Comparison of ENCODE assay signal across 25 cellular contexts in the genomic region with DNA sequence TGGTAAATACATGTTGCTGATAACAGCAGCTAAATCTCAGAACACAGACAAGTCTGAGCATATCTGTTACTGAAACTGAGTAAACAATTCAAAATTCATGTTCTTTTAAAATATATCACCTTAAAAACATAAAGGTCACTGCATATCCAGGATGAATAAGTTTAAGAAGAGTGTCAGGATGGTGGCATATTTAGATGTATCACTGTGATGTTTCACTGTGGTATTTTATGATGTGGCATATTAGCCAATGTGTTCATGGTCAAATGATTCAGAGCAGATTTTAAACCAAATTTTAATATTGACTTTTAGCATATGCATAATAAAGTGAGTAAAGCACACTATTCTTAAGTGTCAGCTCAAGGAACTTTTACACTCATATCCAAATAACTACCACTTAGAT.
"Had no signal": no experiment of that assay in that cellular context is flagged by ENCODE, and none has a peak within 500 bp of the region (broad histone marks: within the 10 kb centered on the region; RNA-seq: fewer than 3 reads in every experiment).

No MANE protein-coding gene starts in this region.

- H3K36me3 Mint-ChIP-seq: activated naive CD4-positive, alpha-beta T cell treated with anti-CD3 and anti-CD28 coated beads, Interleukin-2, amount 50 U/mL, for 72 hours; immature natural killer cell; natural killer cell; WTC11 had no signal

- H3K4me2 ChIP-seq: hepatocyte had no signal

- H3K4me3 Mint-ChIP-seq: activated T-cell treated with anti-CD3 and anti-CD28 coated beads, Interleukin-2, amount 50 U/mL, for 24 hours; activated T-helper 17 cell treated with anti-CD3 and anti-CD28 coated beads, Interleukin-2, amount 50 U/mL, for 72 hours; immature natural killer cell; natural killer cell; WTC11 had no signal

- H3K27me3 ChIP-seq: foreskin keratinocyte, hepatocyte, left lung, ovary, stomach, transverse colon had no signal

- H3K27ac ChIP-seq: foreskin keratinocyte, hepatocyte, left lung, ovary, prostate gland, skin epidermis had no signal

- H2AFZ ChIP-seq: hepatocyte had no signal

- ATAC-seq: activated naive CD4-positive, alpha-beta T cell treated with anti-CD3 and anti-CD28 coated beads, Interleukin-2, amount 50 U/mL, for 72 hours; activated T-helper 17 cell treated with anti-CD3 and anti-CD28 coated beads, Interleukin-2, amount 50 U/mL, for 72 hours; foreskin keratinocyte; left lung; natural killer cell; right cardiac atrium; WTC11 had no signal

- H3K9me3 Mint-ChIP-seq: activated T-helper 17 cell treated with anti-CD3 and anti-CD28 coated beads, Interleukin-2, amount 50 U/mL, for 72 hours; natural killer cell had no signal

- H3K27ac Mint-ChIP-seq: activated naive CD4-positive, alpha-beta T cell treated with anti-CD3 and anti-CD28 coated beads, Interleukin-2, amount 50 U/mL, for 72 hours; activated T-cell treated with anti-CD3 and anti-CD28 coated beads, Interleukin-2, amount 50 U/mL, for 24 hours; activated T-helper 17 cell treated with anti-CD3 and anti-CD28 coated beads, Interleukin-2, amount 50 U/mL, for 72 hours; immature natural killer cell; natural killer cell; WTC11 had no signal

- H3K36me3 ChIP-seq: left lung, ovary, prostate gland, stomach, transverse colon had no signal

- H3K4me1 ChIP-seq: foreskin keratinocyte, left lung, prostate gland, transverse colon had no signal

- H3K9me3 ChIP-seq: left lung, ovary, prostate gland, stomach, transverse colon had no signal

- H3K4me1 Mint-ChIP-seq: activated T-helper 17 cell treated with anti-CD3 and anti-CD28 coated beads, Interleukin-2, amount 50 U/mL, for 72 hours; immature natural killer cell; natural killer cell; WTC11 had no signal

- H3K4me3 ChIP-seq: hepatocyte, left lung, lung, ovary, prostate gland, skin epidermis, stomach, transverse colon had no signal

- DNase-seq: activated CD4-positive, alpha-beta T cell treated with anti-CD3 and anti-CD28 coated beads, Interleukin-2, amount 50 U/mL, for 4 hours; activated CD8-positive, alpha-beta memory T cell treated with anti-CD3 and anti-CD28 coated beads for 24 hours; activated CD8-positive, alpha-beta memory T cell treated with anti-CD3 and anti-CD28 coated beads, Interleukin-2, amount 50 U/mL, for 4 hours; activated T-cell treated with anti-CD3 and anti-CD28 coated beads, Interleukin-2, amount 50 U/mL, for 24 hours; amniotic stem cell; cerebellar nuclear complex; cortex of kidney; foreskin keratinocyte; immature natural killer cell; kidney glomerular epithelial cell; left lung; natural killer cell; ovary; right cardiac atrium; stimulated activated CD4-positive, alpha-beta T cell treated with anti-CD3 and anti-CD28 coated beads, Interleukin-1b, Interleukin-23, amount 100 ng/mL, for 48 hours; stomach; T-helper 1 cell; transverse colon had no signal
